8 cellular contexts compared by ENCODE assay signal in genomic region chr19:13091400-13092161, GRCh38. TPM values are rescaled to one million over a fixed set of nuclear protein-coding genes. Genes with fewer than 3 reads are reported as not detected.
A peak's percentile ranks its signal among the peaks of the same experiment; 100 is the strongest.
DNase-seq lines count a peak whose midpoint lies in the region; ATAC-seq and TF ChIP-seq lines count a peak whose summit lies in the region.

No MANE protein-coding gene starts in this region.

- intact Hi-C loops in posterior vena cava (cut with DNase I) = loop anchor here (5.0 to 10.0 kb wide), 2 partner anchors 77 to 94 kb away; partner anchors contain the start of gene NFIX (in 1 of the 2)

- ATAC-seq in SK-N-SH treated with all-trans-retinoic acid at 6 μM for 48 hours (peak; percentile 47), GM19351 (IDR thresholded peaks at IDR 0.05; ENCODE audit: unreplicated experiment) (no peak), GM19452 (IDR thresholded peaks at IDR 0.05; ENCODE audit: unreplicated experiment) (no peak)

- peak; percentile 89 for DNase-seq in Ammon's horn (ENCODE audit: low spot score)
- DNase-seq in glomerular visceral epithelial cell (ENCODE audit: extremely low spot score) = peak; percentile 79
- DNase-seq in posterior vena cava (ENCODE audit: low spot score) = peak; percentile 92
- no peak for DNase-seq in activated naive CD4-positive, alpha-beta T cell treated with Interleukin-2 at 50 U/mL for 16 hours
- DNase-seq in Kasumi-1 (lab: John Stamatoyannopoulos, UW) = no peak

TF ChIP-seq in SK-N-SH treated with all-trans-retinoic acid at 6 μM for 48 hours, 23 proteins besides CTCF, POLR2A, EP300 and RAD21:
- TF ChIP-seq ZNF70 (CRISPR knock-in tag; IDR thresholded peaks at IDR 0.05) (no peak), CSDC2 (CRISPR knock-in tag; IDR thresholded peaks at IDR 0.05) (peak; percentile 19; the same call in 1 of the 2 replicates), CREB5 (CRISPR knock-in tag; IDR thresholded peaks at IDR 0.05; ENCODE audit: low read depth) (no peak)

RNA-seq across cellular contexts. Expression of gene LYL1, which starts 11.1 kb away (rescaled TPM):
- total RNA-seq in posterior vena cava = 10 to 100 TPM in 1 of 2 donors, 1 to 10 TPM in 1; 9.8 to 13.0 TPM

RNA-seq across cellular contexts. Expression of gene TRMT1, which starts 25.0 kb away (rescaled TPM):
- 10 to 100 TPM; 21.9 to 24.1 TPM for total RNA-seq in posterior vena cava

RNA-seq across cellular contexts. Expression of gene NACC1, which starts 26.5 kb away (rescaled TPM):
- total RNA-seq in posterior vena cava = 10 to 100 TPM; 37.6 to 39.7 TPM

RNA-seq across cellular contexts. Expression of gene STX10, which starts 58.6 kb away (rescaled TPM):
- total RNA-seq in posterior vena cava = 10 to 100 TPM; 31.4 to 39.0 TPM

RNA-seq across cellular contexts. Expression of gene IER2, which starts 58.6 kb away (rescaled TPM):
- total RNA-seq in posterior vena cava = 100 to 1,000 TPM in 1 of 2 donors, 10 to 100 TPM in 1; 73.1 to 130 TPM

Comparison
In these comparisons a context has a peak if more than half of its experiments do, and no peak if none do; other contexts are left out.
1. DNase-seq: peak in Ammon's horn (single experiment), glomerular visceral epithelial cell (single experiment) and posterior vena cava (single experiment); none in activated naive CD4-positive, alpha-beta T cell treated with Interleukin-2 at 50 U/mL for 16 hours (single experiment) and Kasumi-1 (0 of 2).